1 cellular context compared by ENCODE assay signal in the genomic region with DNA sequence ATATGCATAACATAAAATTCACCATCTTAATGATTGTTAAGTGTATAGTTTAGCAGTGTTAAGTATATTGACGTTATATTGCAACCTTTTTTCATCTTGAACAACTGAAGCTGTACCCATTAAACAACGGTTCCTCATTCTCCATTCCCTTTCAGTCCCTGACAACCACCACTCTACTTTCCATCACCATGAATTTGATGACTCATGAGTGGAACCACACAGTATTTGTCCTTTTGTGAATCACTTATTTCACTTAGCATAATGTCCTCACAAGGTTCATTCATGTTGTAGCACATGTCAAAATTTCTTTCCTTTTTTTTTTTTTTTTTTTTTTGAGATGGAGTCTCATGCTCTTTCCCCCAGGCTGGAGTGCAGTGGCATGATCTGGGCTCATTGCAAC.
A peak's percentile ranks its signal among the peaks of the same experiment; 100 is the strongest.
TF ChIP-seq lines count a peak whose summit lies in the region.

No MANE protein-coding gene starts in this region.

TF ChIP-seq in IMR-90, 13 proteins besides CTCF, POLR2A, EP300 and RAD21:
- no peak for TF ChIP-seq NFE2L2 (IDR thresholded peaks at IDR 0.05; ENCODE audit: low read depth, low read length)
- peak; percentile 62; the same call in 1 of the 2 replicates for TF ChIP-seq FOS (IDR thresholded peaks at IDR 0.05; ENCODE audit: low read depth, low read length)
- TF ChIP-seq BHLHE40 (IDR thresholded peaks at IDR 0.05; ENCODE audit: low read depth, low read length) = peak; percentile 23; the same call in 1 of the 2 replicates
- peak; percentile 52 for TF ChIP-seq MAFK (IDR thresholded peaks at IDR 0.05; ENCODE audit: low read depth, low read length)
